In genomic region chr4:55183926-55184599, GRCh38 we compare ENCODE assay signal across 9 cellular contexts. TPM values are rescaled to one million over a fixed set of nuclear protein-coding genes. Genes with fewer than 3 reads are reported as not detected.
DNase-seq lines count a peak whose midpoint lies in the region; TF ChIP-seq lines count a peak whose summit lies in the region.
"Had no signal": no experiment of that assay in that cellular context is flagged by ENCODE, and none has a peak within 500 bp of the region (broad histone marks: within the 10 kb centered on the region; RNA-seq: fewer than 3 reads in every experiment).

No MANE protein-coding gene starts in this region.

- H3K27ac ChIP-seq in AG04450 (ENCODE audit: low read depth, low read length): peak overlapping the region; percentile 95
- no peak overlapping the region for H3K27ac ChIP-seq in OCI-LY7 (ENCODE audit: low read depth, low read length, poor library complexity, severe bottlenecking)

- H3K9me3 ChIP-seq in AG04450 (ENCODE audit: control insufficient read depth, insufficient read depth, low read length) (no peaks in the 10 kb centered on the region), OCI-LY7 (ENCODE audit: low read length) (no peaks in the 10 kb centered on the region)

- no peaks in the 10 kb centered on the region for H3K27me3 ChIP-seq in AG04450 (ENCODE audit: control insufficient read depth, insufficient read depth, low read length)

- in situ Hi-C loops in astrocyte of the cerebellum (cut with HindIII; ENCODE audit: low sequenced_read_pairs): no loop called here

- DNase-seq in AG04450 (ENCODE audit: low read depth, low spot score) (peak; percentile 81), HK-2 (ENCODE audit: unreplicated experiment) (peak; percentile 69), astrocyte of the cerebellum (ENCODE audit: low read depth) (peak; percentile 87), iPS-NIHi7 (ENCODE audit: extremely low spot score) (peak; percentile 51), NCI-H345 (lab: John Stamatoyannopoulos, UW) (no peak), NCI-H146 (lab: John Stamatoyannopoulos, UW) (no peak), OCI-LY7 (ENCODE audit: low spot score) (no peak), C1 segment of cervical spinal cord (lab: John Stamatoyannopoulos, UW) (no peak)
- DNase-seq: activated effector memory CD4-positive, alpha-beta T cell treated with anti-CD3 and anti-CD28 coated beads, Interleukin-2, amount 50 U/mL, for 16 hours had no signal

- H3K4me2 ChIP-seq in OCI-LY7 (ENCODE audit: low read length): no peak overlapping the region

- POLR2A ChIA-PET in AG04450 (lab: Yijun Ruan, JAX) (interaction anchor here (0.6 to 1.3 kb wide), 3 partner anchors 9 to 15 kb away, joined by 3 to 8 read pairs (median 5); no protein-coding TSS in a partner anchor), OCI-LY7 (lab: Charles Lee) (no interaction called here)

- H2AFZ ChIP-seq in OCI-LY7 (ENCODE audit: low read length): no peak overlapping the region

- no peaks in the 10 kb centered on the region for H3K9me2 ChIP-seq in OCI-LY7 (ENCODE audit: insufficient read depth, low read length)

- no peaks in the 10 kb centered on the region for H4K20me1 ChIP-seq in OCI-LY7 (ENCODE audit: insufficient read depth, low read length)

- CTCF ChIA-PET in AG04450 (lab: Charles Lee) (interaction anchor here (0.5 to 3.3 kb wide), 13 partner anchors 11 to 765 kb away, joined by 3 to 12 read pairs (median 4); partner anchors contain the start of genes CEP135 and SRD5A3), OCI-LY7 (lab: Charles Lee; ENCODE audit: unreplicated experiment) (no interaction called here)

- no peaks in the 10 kb centered on the region for H3K79me2 ChIP-seq in OCI-LY7 (ENCODE audit: insufficient read depth, low read depth, low read length)

- TF ChIP-seq CTCF in AG04450 (IDR thresholded peaks at IDR 0.05; ENCODE audit: low read depth, low read length): no peak
- no peak for TF ChIP-seq CTCF in astrocyte of the cerebellum (IDR thresholded peaks at IDR 0.05; ENCODE audit: low read depth, low read length, missing control alignments)
- no peak for TF ChIP-seq CTCF in OCI-LY7 (conservative IDR thresholded peaks at IDR 0.05; ENCODE audit: low read length)

- BruUV-seq in OCI-LY7 (replicated peaks; lab: Mats Ljungman, UMichigan): no TSS peak

- H3K4me1 ChIP-seq in OCI-LY7 (ENCODE audit: insufficient read depth, low read length, poor library complexity, severe bottlenecking): no peaks in the 10 kb centered on the region

- no peaks in the 10 kb centered on the region for H3K36me3 ChIP-seq in OCI-LY7 (ENCODE audit: insufficient read depth, low read length)

- H3K4me3 ChIP-seq in AG04450 (ENCODE audit: low read depth, low read length): no peak overlapping the region
- H3K4me3 ChIP-seq in astrocyte of the cerebellum (ENCODE audit: low read depth, low read length): no peak overlapping the region
- H3K4me3 ChIP-seq in OCI-LY7 (ENCODE audit: low read depth, low read length, poor library complexity, severe bottlenecking): no peak overlapping the region

- intact Hi-C loops in OCI-LY7 (cut with micrococcal nuclease; ENCODE audit: unreplicated experiment): loop anchor here (2.0 to 10.0 kb wide), 3 partner anchors 141 to 551 kb away; no protein-coding TSS in a partner anchor

RNA-seq across cellular contexts. Expression of gene KDR, which starts 58.7 kb away (rescaled TPM):
- polyA plus RNA-seq in AG04450 (2011; rRNA removed): not detected in 2 replicates
- polyA minus RNA-seq in AG04450 (2011; rRNA and poly(A)+ RNA removed): not detected in 2 replicates
- total RNA-seq in OCI-LY7 (2014; rRNA removed; shearing (Covaris generic)): not detected in 2 replicates
- total RNA-seq in OCI-LY7 (2022): not detected in 2 replicates

Comparison
In these comparisons a context has a peak if more than half of its experiments do, and no peak if none do; other contexts are left out.
1. DNase-seq: peak in AG04450 (single experiment), HK-2 (single experiment), astrocyte of the cerebellum (single experiment) and iPS-NIHi7 (single experiment); none in NCI-H345 (single experiment), NCI-H146 (single experiment), OCI-LY7 (single experiment) and C1 segment of cervical spinal cord (0 of 14).